Comparison of ENCODE assay signal across 26 cellular contexts in genomic region chr12:16112151-16112550, GRCh38.
"Had no signal": no experiment of that assay in that cellular context is flagged by ENCODE, and none has a peak within 500 bp of the region (broad histone marks: within the 10 kb centered on the region; RNA-seq: fewer than 3 reads in every experiment).

No MANE protein-coding gene starts in this region.

- H3K27ac Mint-ChIP-seq: activated B cell treated with CpG ODN at 0.5 μM for 24 hours; activated CD4-positive, alpha-beta T cell treated with anti-CD3 and anti-CD28 coated beads for 36 hours; activated naive CD8-positive, alpha-beta T cell treated with anti-CD3 and anti-CD28 coated beads for 36 hours; activated T-cell treated with anti-CD3 and anti-CD28 coated beads, Interleukin-2, amount 50 U/mL, for 24 hours; effector memory CD8-positive, alpha-beta T cell; mesothelial cell of epicardium; naive thymus-derived CD8-positive, alpha-beta T cell had no signal

- FAIRE-seq: bronchial epithelial cell had no signal

- H3K36me3 ChIP-seq: colonic mucosa, esophagus muscularis mucosa, gastroesophageal sphincter, left ventricle myocardium inferior, neutrophil, ovary, prostate gland had no signal

- H3K9me3 ChIP-seq: colonic mucosa, esophagus muscularis mucosa, gastroesophageal sphincter, left ventricle myocardium inferior, neutrophil, ovary, prostate gland had no signal

- H3K27ac ChIP-seq: colonic mucosa, dorsolateral prefrontal cortex, esophagus muscularis mucosa, gastroesophageal sphincter, left ventricle myocardium inferior, neutrophil, ovary, prostate gland had no signal

- ATAC-seq: activated CD4-positive, alpha-beta T cell treated with anti-CD3 and anti-CD28 coated beads for 36 hours; effector memory CD8-positive, alpha-beta T cell; gastroesophageal sphincter; naive thymus-derived CD8-positive, alpha-beta T cell had no signal

- H3K27me3 ChIP-seq: colonic mucosa, dorsolateral prefrontal cortex, esophagus muscularis mucosa, gastroesophageal sphincter, neutrophil, ovary had no signal

- H3K4me3 Mint-ChIP-seq: activated B cell treated with CpG ODN at 0.5 μM for 24 hours; activated CD4-positive, alpha-beta T cell treated with anti-CD3 and anti-CD28 coated beads for 36 hours; activated naive CD8-positive, alpha-beta T cell treated with anti-CD3 and anti-CD28 coated beads for 36 hours; activated T-cell treated with anti-CD3 and anti-CD28 coated beads, Interleukin-2, amount 50 U/mL, for 24 hours; effector memory CD8-positive, alpha-beta T cell; mesothelial cell of epicardium; naive thymus-derived CD8-positive, alpha-beta T cell had no signal

- H3K27me3 Mint-ChIP-seq: activated B cell treated with CpG ODN at 0.5 μM for 24 hours; activated T-cell treated with anti-CD3 and anti-CD28 coated beads, Interleukin-2, amount 50 U/mL, for 24 hours; effector memory CD8-positive, alpha-beta T cell had no signal

- DNase-seq: activated B cell treated with CpG ODN at 0.5 μM for 24 hours; activated CD4-positive, alpha-beta T cell treated with anti-CD3 and anti-CD28 coated beads for 36 hours; activated CD4-positive, alpha-beta T cell treated with anti-CD3 and anti-CD28 coated beads, Interleukin-2, amount 50 U/mL, for 4 hours; activated CD8-positive, alpha-beta memory T cell treated with anti-CD3 and anti-CD28 coated beads for 24 hours; activated CD8-positive, alpha-beta memory T cell treated with anti-CD3 and anti-CD28 coated beads, Interleukin-2, amount 50 U/mL, for 4 hours; activated naive CD4-positive, alpha-beta T cell treated with Interleukin-2 at 50 U/mL for 16 hours; activated naive CD8-positive, alpha-beta T cell treated with anti-CD3 and anti-CD28 coated beads for 36 hours; activated T-cell treated with anti-CD3 and anti-CD28 coated beads, Interleukin-2, amount 50 U/mL, for 24 hours; amygdala; colonic mucosa; dorsolateral prefrontal cortex; effector memory CD8-positive, alpha-beta T cell; head of caudate nucleus; kidney glomerular epithelial cell; left ventricle myocardium inferior; naive thymus-derived CD8-positive, alpha-beta T cell; ovary; stimulated activated CD4-positive, alpha-beta T cell treated with anti-CD3 and anti-CD28 coated beads, Interleukin-4, amount 100 ng/mL, for 1 hour; stimulated activated naive CD4-positive, alpha-beta T cell treated with Interleukin-2 at 50 U/mL for 16 hours; T1000 had no signal

- H3K4me3 ChIP-seq: colonic mucosa, dorsolateral prefrontal cortex, esophagus muscularis mucosa, gastroesophageal sphincter, left ventricle myocardium inferior, ovary, prostate gland had no signal

- H3K4me1 Mint-ChIP-seq: activated B cell treated with CpG ODN at 0.5 μM for 24 hours; activated CD4-positive, alpha-beta T cell treated with anti-CD3 and anti-CD28 coated beads for 36 hours; activated naive CD8-positive, alpha-beta T cell treated with anti-CD3 and anti-CD28 coated beads for 36 hours; naive thymus-derived CD8-positive, alpha-beta T cell had no signal

- H3K4me1 ChIP-seq: colonic mucosa, esophagus muscularis mucosa, gastroesophageal sphincter, prostate gland had no signal

- H3K9me3 Mint-ChIP-seq: activated B cell treated with CpG ODN at 0.5 μM for 24 hours; activated naive CD8-positive, alpha-beta T cell treated with anti-CD3 and anti-CD28 coated beads for 36 hours; mesothelial cell of epicardium had no signal

- H3K36me3 Mint-ChIP-seq: activated naive CD8-positive, alpha-beta T cell treated with anti-CD3 and anti-CD28 coated beads for 36 hours; mesothelial cell of epicardium had no signal
